ENCODE assay signal across 8 cellular contexts in genomic region chr7:25260862-25261454, GRCh38. TPM values are rescaled to one million over a fixed set of nuclear protein-coding genes. Genes with fewer than 3 reads are reported as not detected.
DNase-seq lines count a peak whose midpoint lies in the region; ATAC-seq and TF ChIP-seq lines count a peak whose summit lies in the region.

No MANE protein-coding gene starts in this region.

- no peaks in the 10 kb centered on the region for H4K20me1 ChIP-seq in GM23248 (ENCODE audit: insufficient read depth)

- H3K9me3 Mint-ChIP-seq in immature natural killer cell (no peaks in the 10 kb centered on the region), endodermal cell (no peaks in the 10 kb centered on the region)

- H3K27ac Mint-ChIP-seq in immature natural killer cell = peak overlapping the region in 3 of 6 donors; percentile 2 to 50 (median 4)
- no peak overlapping the region for H3K27ac Mint-ChIP-seq in endodermal cell

- peak overlapping the region; percentile 15; the same call in 1 of the 2 replicates for H3K27ac ChIP-seq in GM23248
- peak overlapping the region; percentile 19; the same call in 1 of the 2 replicates for H3K27ac ChIP-seq in SJCRH30
- no peak overlapping the region for H3K27ac ChIP-seq in endodermal cell (ENCODE audit: low read depth, low read length)
- no peak overlapping the region for H3K27ac ChIP-seq in right lobe of liver

- H3K79me2 ChIP-seq in GM23248 (ENCODE audit: insufficient read depth) = no peaks in the 10 kb centered on the region

- H3F3A ChIP-seq in GM23248 (ENCODE audit: insufficient read depth) = no peaks in the 10 kb centered on the region

- H3K9me3 ChIP-seq in GM23248 (ENCODE audit: low read depth) (no peaks in the 10 kb centered on the region), SJCRH30 (replicated peaks) (no peaks in the 10 kb centered on the region), endodermal cell (ENCODE audit: control insufficient read depth, low read length) (no peaks in the 10 kb centered on the region), right lobe of liver (no peaks in the 10 kb centered on the region)

- H3K36me3 ChIP-seq in GM23248 (ENCODE audit: low read depth) (no peaks in the 10 kb centered on the region), SJCRH30 (no peaks in the 10 kb centered on the region), endodermal cell (ENCODE audit: control insufficient read depth, insufficient read depth, low read length) (no peaks in the 10 kb centered on the region), right lobe of liver (no peaks in the 10 kb centered on the region)

- H3K4me1 Mint-ChIP-seq in immature natural killer cell = peaks cover 16 to 20% of the 10 kb centered on the region in 2 donors
- peaks cover 10% of the 10 kb centered on the region for H3K4me1 Mint-ChIP-seq in endodermal cell

- DNase-seq in CD1c-positive myeloid dendritic cell (ENCODE audit: extremely low spot score) = peak; percentile 46
- DNase-seq in GM23248 = peak; percentile 83
- DNase-seq in SJCRH30 = peak; percentile 15 to 65
- DNase-seq in immature natural killer cell = peak; percentile 10 to 24 (median 15)
- no peak for DNase-seq in endodermal cell
- DNase-seq in right lobe of liver = no peak
- DNase-seq in HUDEP-2 (lab: John Stamatoyannopoulos, UW; ENCODE audit: unreplicated experiment in 76 of 76) = no peak
- no peak for DNase-seq in GOT3 (lab: John Stamatoyannopoulos, UW)

- TF ChIP-seq CTCF in endodermal cell (conservative IDR thresholded peaks at IDR 0.05) = no peak
- no peak for TF ChIP-seq CTCF in right lobe of liver (IDR thresholded peaks at IDR 0.05)

- peak overlapping the region; percentile 92 for H2AFZ ChIP-seq in GM23248

- peaks cover 8% of the 10 kb centered on the region for H3K4me1 ChIP-seq in GM23248 (ENCODE audit: insufficient read depth)
- H3K4me1 ChIP-seq in SJCRH30 = peaks cover 35% of the 10 kb centered on the region
- peaks cover 2% of the 10 kb centered on the region for H3K4me1 ChIP-seq in endodermal cell (ENCODE audit: control insufficient read depth, insufficient read depth, low read length)
- no peaks in the 10 kb centered on the region for H3K4me1 ChIP-seq in right lobe of liver

- intact Hi-C loops in right lobe of liver (cut with DNase I) = loop anchor here in 1 of 2 donors (5.0 kb wide), 1 partner anchor 126 kb away; no protein-coding TSS in a partner anchor

- in situ Hi-C loops in GM23248 (cut with MboI) = no loop called here

- whole genome bisulfite sequencing in GM23248 (ENCODE audit: low coverage in 1 of 2, low lambda C conversion rate in 2 of 2, missing lambda C conversion rate in 2 of 2), 2 experiments = 6 to 7% methylated on average over 4 of the region's 5 CpGs
- 0 to 67% methylated on average over 1 to 4 of the region's 5 CpGs for WGBS in endodermal cell (ENCODE audit: insufficient coverage in 1 of 2, insufficient read length in 1 of 2), 2 experiments
- WGBS in right lobe of liver (ENCODE audit: insufficient coverage, low coverage, low lambda C conversion rate, missing lambda C conversion rate) = 36% methylated on average over 5 of the region's 5 CpGs

- H3K4me2 ChIP-seq in GM23248 (ENCODE audit: unreplicated experiment) = peak overlapping the region; percentile 86

- H3K4me3 ChIP-seq in GM23248 (peak overlapping the region; percentile 64), SJCRH30 (no peak overlapping the region), endodermal cell (ENCODE audit: low read length) (no peak overlapping the region), right lobe of liver (no peak overlapping the region)

- no peaks in the 10 kb centered on the region for H3K9me2 ChIP-seq in GM23248 (ENCODE audit: insufficient read depth)

- no peak for TF ChIP-seq POLR2A in right lobe of liver (IDR thresholded peaks at IDR 0.05)

- peak overlapping the region; percentile 38 for H3K9ac ChIP-seq in GM23248
- no peak overlapping the region for H3K9ac ChIP-seq in endodermal cell (ENCODE audit: extremely low read depth, low read length, poor library complexity, severe bottlenecking)

- H3K4me3 Mint-ChIP-seq in immature natural killer cell (peak overlapping the region in 4 of 5 donors; percentile 55 to 74 (median 68)), endodermal cell (no peak overlapping the region)

- ATAC-seq in right lobe of liver = no peak

- H3K36me3 Mint-ChIP-seq in immature natural killer cell = no peaks in the 10 kb centered on the region
- H3K36me3 Mint-ChIP-seq in endodermal cell (ENCODE audit: low read depth) = no peaks in the 10 kb centered on the region

- 0 out of 2 replicates have a peak, but pooled peaks cover 9% of the 10 kb centered on the region for H3K27me3 ChIP-seq in GM23248 (replicated peaks; ENCODE audit: insufficient read depth)
- no peaks in the 10 kb centered on the region for H3K27me3 ChIP-seq in SJCRH30
- no peaks in the 10 kb centered on the region for H3K27me3 ChIP-seq in endodermal cell (ENCODE audit: control insufficient read depth, insufficient read depth, low read length, poor library complexity, severe bottlenecking)
- no peaks in the 10 kb centered on the region for H3K27me3 ChIP-seq in right lobe of liver

- peaks cover 0 to 9% (median 2%) of the 10 kb centered on the region in 3 donors for H3K27me3 Mint-ChIP-seq in immature natural killer cell (ENCODE audit: low read depth in 3 of 3)
- no peaks in the 10 kb centered on the region for H3K27me3 Mint-ChIP-seq in endodermal cell (ENCODE audit: insufficient read depth)

RNA-seq across cellular contexts. Expression of gene NPVF, which starts 32.7 kb away (rescaled TPM):
- total RNA-seq in GM23248 (2014; rRNA removed; shearing (Covaris generic)) = not detected in 2 replicates
- polyA plus RNA-seq in GM23248 (2016; fragmentation: Nextera tagmentation; extraction: Ambion mirVana) = not detected in 2 replicates
- not detected in 2 replicates for total RNA-seq in SJCRH30 (2014; rRNA removed; shearing (Covaris generic))
- polyA plus RNA-seq in immature natural killer cell = not detected
- not detected for total RNA-seq in endodermal cell
- polyA plus RNA-seq in endodermal cell (2013, experiment 1 of 2) = not detected
- not detected for polyA plus RNA-seq in endodermal cell (2013, experiment 2 of 2)
- not detected for total RNA-seq in right lobe of liver

Comparison
In these comparisons a context has a peak if more than half of its experiments do, and no peak if none do; other contexts are left out.
1. DNase-seq: peak in CD1c-positive myeloid dendritic cell (single experiment), GM23248 (single experiment), SJCRH30 (2 of 2) and immature natural killer cell (3 of 3); none in endodermal cell (single experiment), right lobe of liver (0 of 3), HUDEP-2 (0 of 76) and GOT3 (single experiment).
2. H3K27ac ChIP-seq: peak in GM23248 (single experiment) and SJCRH30 (single experiment); none in endodermal cell (single experiment) and right lobe of liver (0 of 3).